ENCODE assay signal across 8 cellular contexts in the genomic region with DNA sequence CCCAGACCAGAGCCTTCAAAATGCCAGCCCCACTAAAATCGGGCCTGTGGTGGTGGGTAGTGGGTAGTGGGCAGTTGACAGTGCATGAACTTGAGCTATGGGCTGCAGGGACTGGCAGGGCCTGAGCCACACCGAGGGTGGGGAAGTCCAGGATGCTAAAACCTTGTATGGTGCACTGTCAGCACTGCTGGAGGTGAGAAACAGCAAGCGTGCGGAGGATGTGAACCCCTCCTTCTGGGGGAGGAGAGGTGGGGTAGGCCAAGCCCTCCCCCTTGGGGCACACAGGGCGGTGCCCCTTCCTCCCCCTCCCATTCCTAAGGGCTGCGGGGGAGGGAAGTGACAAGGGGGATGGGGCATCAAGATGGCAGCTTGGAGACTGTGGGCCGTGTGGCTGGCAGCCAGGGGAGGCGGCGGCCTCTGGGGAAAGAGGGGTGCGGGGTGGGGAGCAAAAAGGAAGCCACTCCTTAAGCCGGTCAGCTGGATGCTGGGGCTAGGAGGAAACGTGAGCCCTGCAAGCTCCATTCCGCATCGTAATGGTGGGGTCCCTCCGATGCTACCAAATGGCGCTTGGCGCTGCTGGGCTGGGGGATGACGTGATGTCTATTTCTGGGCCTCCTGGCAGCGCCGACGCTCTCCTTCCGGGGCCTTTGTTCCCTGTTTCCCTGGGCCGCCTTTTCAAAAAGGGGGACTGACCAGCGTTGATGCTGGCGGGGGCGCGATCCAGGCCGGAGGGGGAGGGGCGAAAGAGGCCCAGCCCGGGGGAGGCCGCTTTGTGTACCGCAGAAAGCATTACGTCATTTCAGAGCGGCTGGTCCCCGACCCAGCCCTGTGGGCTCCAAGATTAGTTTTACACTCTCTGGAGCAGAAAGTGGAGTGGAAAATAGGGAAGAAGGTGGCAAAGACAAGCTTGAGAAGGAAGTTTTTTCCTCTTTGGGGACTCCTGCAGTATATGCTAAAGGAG. TPM values are rescaled to one million over a fixed set of nuclear protein-coding genes. Genes with fewer than 3 reads are reported as not detected.
DNase-seq lines count a peak whose midpoint lies in the region; ATAC-seq, FAIRE-seq and TF ChIP-seq lines count a peak whose summit lies in the region.

No MANE protein-coding gene starts in this region.

- H3K4me3 Mint-ChIP-seq in Calu3 (ENCODE audit: low read depth, unreplicated experiment), result peak overlapping the region; percentile 68
- peak overlapping the region; percentile 96 for H3K4me3 Mint-ChIP-seq in activated CD8-positive, alpha-beta memory T cell treated with anti-CD3 and anti-CD28 coated beads, Interleukin-2, amount 10 ng/mL, durations not matched to agents 7 days and 5 days

- no peaks in the 10 kb centered on the region for H3K9me1 ChIP-seq in endothelial cell of umbilical vein (replicated peaks; ENCODE audit: control insufficient read depth, extremely low read depth, insufficient read depth, low read length)

- intact Hi-C loops in Calu3 (cut with micrococcal nuclease; ENCODE audit: unreplicated experiment), result loop anchor here (5.0 kb wide), 2 partner anchors 32 to 52 kb away; partner anchors contain the start of gene RIT1
- intact Hi-C loops in endothelial cell of umbilical vein (cut with micrococcal nuclease), result loop anchor here (1.0 to 10.0 kb wide), 4 partner anchors 33 to 175 kb away; partner anchors contain the start of genes DAP3, KHDC4 and YY1AP1

- ATAC-seq in activated CD8-positive, alpha-beta memory T cell treated with anti-CD3 and anti-CD28 coated beads, Interleukin-2, amount 10 ng/mL, durations not matched to agents 7 days and 5 days, result peak; percentile 49
- no peak for ATAC-seq in HG03565 (IDR thresholded peaks at IDR 0.05; ENCODE audit: unreplicated experiment)

- H3K79me2 ChIP-seq in endothelial cell of umbilical vein (ENCODE audit: control insufficient read depth, insufficient read depth, low read length), result peaks cover 17% of the 10 kb centered on the region

- H3K27ac ChIP-seq in HEK293 (ENCODE audit: extremely low read depth, low read depth, low read length) (peak overlapping the region; percentile 27), endothelial cell of umbilical vein (ENCODE audit: insufficient read depth, low read depth, low read length) (peak overlapping the region; percentile 95)

- peak overlapping the region; percentile 98 for H3K9ac ChIP-seq in endothelial cell of umbilical vein (replicated peaks; ENCODE audit: extremely low read depth, insufficient read depth, low read length)

- dilution Hi-C loops in endothelial cell of umbilical vein (cut with MboI; ENCODE audit: extremely low pct_ligation_motif_present, low sequenced_read_pairs), result no loop called here

- TF ChIP-seq POLR2A in endothelial cell of umbilical vein (IDR thresholded peaks at IDR 0.05; ENCODE audit: low read depth, low read length), result peak; percentile 59

- peaks cover 3 to 4% of the 10 kb centered on the region in 2 experiments; a peak in 2 of 3 replicates for H3K36me3 ChIP-seq in HEK293 (ENCODE audit: control insufficient read depth in 2 of 2, insufficient read depth in 1 of 2, low read length in 2 of 2)
- H3K36me3 ChIP-seq in endothelial cell of umbilical vein (ENCODE audit: control insufficient read depth in 2 of 2, extremely low read depth in 1 of 2, insufficient read depth in 2 of 2, low read length in 2 of 2), result no peaks in the 10 kb centered on the region

- peaks cover 40% of the 10 kb centered on the region for H3K27me3 Mint-ChIP-seq in Calu3 (ENCODE audit: unreplicated experiment)
- no peaks in the 10 kb centered on the region for H3K27me3 Mint-ChIP-seq in activated CD8-positive, alpha-beta memory T cell treated with anti-CD3 and anti-CD28 coated beads, Interleukin-2, amount 10 ng/mL, durations not matched to agents 7 days and 5 days

- DNase-seq in Calu3, result no peak
- peak; percentile 93 for DNase-seq in NCI-H748 (lab: John Stamatoyannopoulos, UW; ENCODE audit: unreplicated experiment)
- DNase-seq in activated CD8-positive, alpha-beta memory T cell treated with anti-CD3 and anti-CD28 coated beads, Interleukin-2, amount 10 ng/mL, durations not matched to agents 7 days and 5 days, result peak; percentile 86
- DNase-seq in endothelial cell of umbilical vein (ENCODE audit: low read depth, low spot score), result peak; percentile 88
- peak; percentile 80 for DNase-seq in middle frontal gyrus (ENCODE audit: extremely low spot score, low spot score)
- DNase-seq in stimulated activated CD8-positive, alpha-beta memory T cell treated with anti-CD3 and anti-CD28 coated beads, Interleukin-4, amount 100 ng/mL, for 48 hours, result peak; percentile 80

- H3K9me3 Mint-ChIP-seq in Calu3 (ENCODE audit: low read depth, unreplicated experiment), result no peaks in the 10 kb centered on the region
- no peaks in the 10 kb centered on the region for H3K9me3 Mint-ChIP-seq in activated CD8-positive, alpha-beta memory T cell treated with anti-CD3 and anti-CD28 coated beads, Interleukin-2, amount 10 ng/mL, durations not matched to agents 7 days and 5 days (ENCODE audit: low read depth)

- no peak for TF ChIP-seq CTCF in Calu3 (IDR thresholded peaks at IDR 0.05; ENCODE audit: unreplicated experiment)
- no peak for TF ChIP-seq CTCF in HEK293 (tag by site-specific recombination; IDR thresholded peaks at IDR 0.05)
- no peak for TF ChIP-seq CTCF in endothelial cell of umbilical vein (IDR thresholded peaks at IDR 0.05; ENCODE audit: extremely low read depth in 1 of 2, insufficient read depth in 1 of 2, low read depth in 1 of 2, low read length in 2 of 2)

- peaks cover 4% of the 10 kb centered on the region for H3K4me1 Mint-ChIP-seq in Calu3 (ENCODE audit: low read depth, unreplicated experiment)
- peaks cover 51% of the 10 kb centered on the region for H3K4me1 Mint-ChIP-seq in activated CD8-positive, alpha-beta memory T cell treated with anti-CD3 and anti-CD28 coated beads, Interleukin-2, amount 10 ng/mL, durations not matched to agents 7 days and 5 days

- FAIRE-seq in endothelial cell of umbilical vein (lab: Jason Lieb, UNC), result peak; percentile 53

- H3K27me3 ChIP-seq in endothelial cell of umbilical vein (ENCODE audit: control insufficient read depth in 2 of 2, insufficient read depth in 2 of 2, low read length in 2 of 2), result no peaks in the 10 kb centered on the region

- peak overlapping the region; percentile 34 for H3K4me3 ChIP-seq in HEK293 (ENCODE audit: low read depth, low read length)
- peak overlapping the region in 2 of 3 experiments; percentile 52 to 79 for H3K4me3 ChIP-seq in endothelial cell of umbilical vein (replicated peaks in 1 of 3; ENCODE audit: insufficient read depth in 1 of 3, low read depth in 1 of 3, low read length in 3 of 3)

- POLR2A ChIA-PET in HEK293 (lab: Yijun Ruan, JAX) (interaction anchor here (1.1 to 1.6 kb wide), 4 partner anchors 9 to 117 kb away, joined by 3 to 6 read pairs (median 4); no protein-coding TSS in a partner anchor), endothelial cell of umbilical vein (lab: Charles Lee) (interaction anchor here (1.2 to 2.9 kb wide), 3 partner anchors 9 to 33 kb away, joined by 3 to 14 read pairs (median 4); no protein-coding TSS in a partner anchor)

- H2AFZ ChIP-seq in endothelial cell of umbilical vein (ENCODE audit: low read depth, low read length), result peak overlapping the region; percentile 35

- no TSS peak for BruUV-seq in Calu3 (replicated peaks; lab: Mats Ljungman, UMichigan)
- TSS peak; percentile 14 for BruUV-seq in endothelial cell of umbilical vein (replicated peaks; lab: Mats Ljungman, UMichigan)

- H3K36me3 Mint-ChIP-seq in Calu3 (ENCODE audit: insufficient read depth, unreplicated experiment), result peaks cover 30% of the 10 kb centered on the region
- H3K36me3 Mint-ChIP-seq in activated CD8-positive, alpha-beta memory T cell treated with anti-CD3 and anti-CD28 coated beads, Interleukin-2, amount 10 ng/mL, durations not matched to agents 7 days and 5 days, result peaks cover 9% of the 10 kb centered on the region

- H3K27ac Mint-ChIP-seq in Calu3 (ENCODE audit: unreplicated experiment), result no peak overlapping the region
- H3K27ac Mint-ChIP-seq in activated CD8-positive, alpha-beta memory T cell treated with anti-CD3 and anti-CD28 coated beads, Interleukin-2, amount 10 ng/mL, durations not matched to agents 7 days and 5 days, result peak overlapping the region; percentile 92

- H3K4me2 ChIP-seq in endothelial cell of umbilical vein (ENCODE audit: insufficient read depth, low read length), result peak overlapping the region; percentile 92

- no peaks in the 10 kb centered on the region for H4K20me1 ChIP-seq in endothelial cell of umbilical vein (replicated peaks; ENCODE audit: control insufficient read depth, extremely low read depth, insufficient read depth, low read length)

- H3K4me1 ChIP-seq in HEK293 (ENCODE audit: control insufficient read depth, insufficient read depth, low read length) (peaks cover 3% of the 10 kb centered on the region; the same call in 1 of the 2 replicates), endothelial cell of umbilical vein (ENCODE audit: control insufficient read depth, extremely low read depth, insufficient read depth, low read length) (peaks cover 21% of the 10 kb centered on the region)

- CTCF ChIA-PET in Calu3 (lab: Charles Lee) (interaction anchor here (0.6 to 1.2 kb wide), 4 partner anchors 11 to 73 kb away, joined by 3 to 8 read pairs (median 4); no protein-coding TSS in a partner anchor), HEK293 (lab: Yijun Ruan, JAX) (interaction anchor here (0.7 kb wide), 1 partner anchor 72 kb away, joined by 3 read pairs; no protein-coding TSS in a partner anchor), endothelial cell of umbilical vein (lab: Charles Lee) (interaction anchor here (0.6 to 3.5 kb wide), 6 partner anchors 9 to 206 kb away, joined by 3 to 11 read pairs (median 6); no protein-coding TSS in a partner anchor)
- CTCF ChIA-PET in activated CD8-positive, alpha-beta memory T cell treated with anti-CD3 and anti-CD28 coated beads, Interleukin-2, amount 10 ng/mL, durations not matched to agents 7 days and 5 days (lab: Charles Lee), result interaction anchor here (0.6 to 1.9 kb wide), 6 partner anchors 78 to 609 kb away, joined by 3 to 5 read pairs (median 3); no protein-coding TSS in a partner anchor

- H3K9me3 ChIP-seq in HEK293 (ENCODE audit: control insufficient read depth, insufficient read depth, low read depth, low read length) (no peaks in the 10 kb centered on the region), endothelial cell of umbilical vein (replicated peaks; ENCODE audit: control insufficient read depth, insufficient read depth, low read length) (no peaks in the 10 kb centered on the region)

RNA-seq across cellular contexts. Expression of gene SYT11, which starts 0.8 kb away (rescaled TPM):
- total RNA-seq in Calu3 (2022) (0.98 and 1.0 TPM in 2 replicates), endothelial cell of umbilical vein (33.7 and 36.5 TPM in 2 replicates)
- 10 to 100 TPM; 17.1 to 29.9 TPM for total RNA-seq in activated CD8-positive, alpha-beta memory T cell treated with anti-CD3 and anti-CD28 coated beads, Interleukin-2, amount 10 ng/mL, durations not matched to agents 7 days and 5 days
- 27.6 and 28.2 TPM in 2 replicates for polyA plus RNA-seq in endothelial cell of umbilical vein
- polyA plus RNA-seq in endothelial cell of umbilical vein (2011; cell fraction: cytosol; rRNA removed), result 24.2 and 26.2 TPM in 2 replicates
- 18.3 and 18.5 TPM in 2 replicates for polyA plus RNA-seq in endothelial cell of umbilical vein (2011; cell fraction: nucleus; rRNA removed)
- polyA plus RNA-seq in endothelial cell of umbilical vein (2012), result 28.6 and 33.6 TPM in 2 replicates
- polyA minus RNA-seq in endothelial cell of umbilical vein, result 71.3 and 78.1 TPM in 2 replicates
- 0.20 TPM for polyA minus RNA-seq in endothelial cell of umbilical vein (2011; cell fraction: cytosol; rRNA and poly(A)+ RNA removed)
- 16.8 and 20.6 TPM in 2 replicates for polyA minus RNA-seq in endothelial cell of umbilical vein (2011; cell fraction: nucleus; rRNA and poly(A)+ RNA removed)

RNA-seq across cellular contexts. Expression of gene GON4L, which starts 3.1 kb away (rescaled TPM):
- total RNA-seq in Calu3 (2022), result 64.7 and 67.1 TPM in 2 replicates
- total RNA-seq in activated CD8-positive, alpha-beta memory T cell treated with anti-CD3 and anti-CD28 coated beads, Interleukin-2, amount 10 ng/mL, durations not matched to agents 7 days and 5 days, result 10 to 100 TPM; 71.0 to 91.9 TPM
- total RNA-seq in endothelial cell of umbilical vein, result 58.7 and 60.4 TPM in 2 replicates
- polyA plus RNA-seq in endothelial cell of umbilical vein, result 29.5 and 30.5 TPM in 2 replicates
- polyA plus RNA-seq in endothelial cell of umbilical vein (2011; cell fraction: cytosol; rRNA removed), result 17.6 and 17.9 TPM in 2 replicates
- polyA plus RNA-seq in endothelial cell of umbilical vein (2011; cell fraction: nucleus; rRNA removed), result 97.5 and 98.8 TPM in 2 replicates
- 20.2 and 26.1 TPM in 2 replicates for polyA plus RNA-seq in endothelial cell of umbilical vein (2012)
- polyA minus RNA-seq in endothelial cell of umbilical vein, result 66.2 and 73.9 TPM in 2 replicates
- 17.1 TPM for polyA minus RNA-seq in endothelial cell of umbilical vein (2011; cell fraction: cytosol; rRNA and poly(A)+ RNA removed)
- 52.2 and 83.8 TPM in 2 replicates for polyA minus RNA-seq in endothelial cell of umbilical vein (2011; cell fraction: nucleus; rRNA and poly(A)+ RNA removed)

RNA-seq across cellular contexts. Expression of gene RIT1, which starts 51.0 kb away (rescaled TPM):
- total RNA-seq in Calu3 (2022) (34.4 and 34.7 TPM in 2 replicates), endothelial cell of umbilical vein (46.4 and 47.8 TPM in 2 replicates)
- 10 to 100 TPM; 24.0 to 24.7 TPM for total RNA-seq in activated CD8-positive, alpha-beta memory T cell treated with anti-CD3 and anti-CD28 coated beads, Interleukin-2, amount 10 ng/mL, durations not matched to agents 7 days and 5 days
- polyA plus RNA-seq in endothelial cell of umbilical vein, result 52.0 and 65.5 TPM in 2 replicates
- 56.2 and 62.6 TPM in 2 replicates for polyA plus RNA-seq in endothelial cell of umbilical vein (2011; cell fraction: cytosol; rRNA removed)
- 41.7 and 45.6 TPM in 2 replicates for polyA plus RNA-seq in endothelial cell of umbilical vein (2011; cell fraction: nucleus; rRNA removed)
- 36.1 and 37.2 TPM in 2 replicates for polyA plus RNA-seq in endothelial cell of umbilical vein (2012)
- polyA minus RNA-seq in endothelial cell of umbilical vein, result 79.4 and 130 TPM in 2 replicates
- polyA minus RNA-seq in endothelial cell of umbilical vein (2011; cell fraction: cytosol; rRNA and poly(A)+ RNA removed), result 15.1 TPM
- 21.7 and 35.0 TPM in 2 replicates for polyA minus RNA-seq in endothelial cell of umbilical vein (2011; cell fraction: nucleus; rRNA and poly(A)+ RNA removed)
